Comparison of ENCODE assay signal across 31 cellular contexts in the genomic region with DNA sequence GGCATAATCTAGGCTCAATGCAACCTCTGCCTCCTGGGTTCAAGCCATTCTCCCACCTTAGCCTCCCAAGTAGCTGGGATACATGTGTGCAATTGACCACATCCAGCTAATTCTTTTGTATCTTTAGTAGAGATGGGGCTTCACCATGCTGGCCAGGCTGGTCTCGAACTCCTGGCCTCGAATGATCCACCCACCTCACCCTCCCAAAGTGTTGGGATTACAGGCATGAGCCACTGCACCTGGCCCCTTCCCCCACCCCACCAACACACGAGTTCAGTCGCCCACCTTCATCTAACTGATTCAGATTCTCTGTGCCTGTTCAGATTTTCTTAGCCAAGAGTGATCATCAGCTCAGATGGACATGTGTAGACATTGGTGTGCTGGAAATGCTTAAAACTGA.
"Had no signal": no experiment of that assay in that cellular context is flagged by ENCODE, and none has a peak within 500 bp of the region (broad histone marks: within the 10 kb centered on the region; RNA-seq: fewer than 3 reads in every experiment).

No MANE protein-coding gene starts in this region.

- ATAC-seq: activated CD4-positive, alpha-beta T cell treated with anti-CD3 and anti-CD28 coated beads for 36 hours; activated CD8-positive, alpha-beta T cell treated with anti-CD3 and anti-CD28 coated beads, Interleukin-2, amount 10 ng/mL, durations not matched to agents 7 days and 5 days; activated T-cell treated with anti-CD3 and anti-CD28 coated beads, Interleukin-2, amount 50 U/mL, for 4 hours; activated T-helper 17 cell treated with anti-CD3 and anti-CD28 coated beads, Interleukin-2, amount 50 U/mL, for 72 hours; effector memory CD8-positive, alpha-beta T cell; foreskin keratinocyte; gastrocnemius medialis; heart left ventricle had no signal

- FAIRE-seq: astrocyte, bronchial epithelial cell, colon had no signal

- H3K4me3 ChIP-seq: esophagus muscularis mucosa, gastrocnemius medialis, heart left ventricle had no signal

- H3K27me3 ChIP-seq: esophagus muscularis mucosa, gastrocnemius medialis, heart left ventricle had no signal

- H3K4me1 Mint-ChIP-seq: activated CD4-positive, alpha-beta T cell treated with anti-CD3 and anti-CD28 coated beads for 36 hours; activated CD4-positive, alpha-beta T cell treated with anti-CD3 and anti-CD28 coated beads, Interleukin-2, amount 10 ng/mL, durations not matched to agents 24 days and 14 days; activated T-helper 17 cell treated with anti-CD3 and anti-CD28 coated beads, Interleukin-2, amount 50 U/mL, for 72 hours; central memory CD8-positive, alpha-beta T cell had no signal

- H3K27ac Mint-ChIP-seq: activated CD4-positive, alpha-beta memory T cell treated with anti-CD3 and anti-CD28 coated beads for 36 hours; activated CD4-positive, alpha-beta T cell treated with anti-CD3 and anti-CD28 coated beads for 36 hours; activated CD4-positive, alpha-beta T cell treated with anti-CD3 and anti-CD28 coated beads, Interleukin-2, amount 10 ng/mL, durations not matched to agents 24 days and 14 days; activated CD8-positive, alpha-beta T cell treated with anti-CD3 and anti-CD28 coated beads, Interleukin-2, amount 10 ng/mL, durations not matched to agents 7 days and 5 days; activated naive CD8-positive, alpha-beta T cell; activated T-helper 17 cell treated with anti-CD3 and anti-CD28 coated beads, Interleukin-2, amount 50 U/mL, for 72 hours; effector memory CD8-positive, alpha-beta T cell had no signal

- H3K27ac ChIP-seq: brain microvascular endothelial cell, esophagus muscularis mucosa, foreskin keratinocyte, gastrocnemius medialis, heart left ventricle had no signal

- DNase-seq: activated CD4-positive, alpha-beta memory T cell treated with anti-CD3 and anti-CD28 coated beads for 36 hours; activated CD4-positive, alpha-beta T cell treated with anti-CD3 and anti-CD28 coated beads for 36 hours; activated CD4-positive, alpha-beta T cell treated with anti-CD3 and anti-CD28 coated beads, Interleukin-2, amount 10 ng/mL, durations not matched to agents 24 days and 14 days; activated CD4-positive, CD25-positive, alpha-beta regulatory T cell; activated CD4-positive, CD25-positive, alpha-beta regulatory T cell treated with anti-CD3 and anti-CD28 coated beads, Interleukin-2, amount 50 U/mL, for 72 hours; activated CD8-positive, alpha-beta T cell treated with anti-CD3 and anti-CD28 coated beads, Interleukin-2, amount 10 ng/mL, durations not matched to agents 7 days and 5 days; activated effector memory CD4-positive, alpha-beta T cell treated with Interleukin-2 at 50 U/mL for 16 hours; activated gamma-delta T cell treated with Interleukin-2 at 50 U/mL for 16 hours; activated naive CD4-positive, alpha-beta T cell treated with anti-CD3 and anti-CD28 coated beads, Interleukin-2, amount 50 U/mL, for 16 hours; activated naive CD4-positive, alpha-beta T cell treated with Interleukin-2 at 50 U/mL for 16 hours; activated T-cell treated with anti-CD3 and anti-CD28 coated beads, Interleukin-2, amount 50 U/mL, for 4 hours; amniotic stem cell; anterior cingulate cortex; brain microvascular endothelial cell; cortex of kidney; dermis blood vessel endothelial cell; effector CD4-positive, alpha-beta T cell; effector memory CD8-positive, alpha-beta T cell; erythroblast; foreskin keratinocyte; gastrocnemius medialis; glutamatergic neuron; heart left ventricle; T-helper 2 cell had no signal

- H3K36me3 ChIP-seq: brain microvascular endothelial cell, esophagus muscularis mucosa, gastrocnemius medialis, heart left ventricle had no signal

- H3K4me1 ChIP-seq: esophagus muscularis mucosa, foreskin keratinocyte had no signal

- H3K9me3 ChIP-seq: esophagus muscularis mucosa, gastrocnemius medialis had no signal

- H3K36me3 Mint-ChIP-seq: activated CD4-positive, alpha-beta memory T cell treated with anti-CD3 and anti-CD28 coated beads for 36 hours; activated naive CD8-positive, alpha-beta T cell had no signal

- H3K9me3 Mint-ChIP-seq: activated CD4-positive, alpha-beta memory T cell treated with anti-CD3 and anti-CD28 coated beads for 36 hours; activated CD4-positive, alpha-beta T cell treated with anti-CD3 and anti-CD28 coated beads, Interleukin-2, amount 10 ng/mL, durations not matched to agents 24 days and 14 days; activated T-cell treated with anti-CD3 and anti-CD28 coated beads, Interleukin-2, amount 50 U/mL, for 4 hours; activated T-helper 17 cell treated with anti-CD3 and anti-CD28 coated beads, Interleukin-2, amount 50 U/mL, for 72 hours; central memory CD8-positive, alpha-beta T cell; effector memory CD8-positive, alpha-beta T cell had no signal

- H3K27me3 Mint-ChIP-seq: activated CD4-positive, alpha-beta memory T cell treated with anti-CD3 and anti-CD28 coated beads for 36 hours had no signal

- H3K4me3 Mint-ChIP-seq: activated CD4-positive, alpha-beta memory T cell treated with anti-CD3 and anti-CD28 coated beads for 36 hours; activated CD4-positive, alpha-beta T cell treated with anti-CD3 and anti-CD28 coated beads for 36 hours; activated CD4-positive, alpha-beta T cell treated with anti-CD3 and anti-CD28 coated beads, Interleukin-2, amount 10 ng/mL, durations not matched to agents 24 days and 14 days; activated CD8-positive, alpha-beta T cell treated with anti-CD3 and anti-CD28 coated beads, Interleukin-2, amount 10 ng/mL, durations not matched to agents 7 days and 5 days; activated naive CD8-positive, alpha-beta T cell; activated T-cell treated with anti-CD3 and anti-CD28 coated beads, Interleukin-2, amount 50 U/mL, for 4 hours; activated T-helper 17 cell treated with anti-CD3 and anti-CD28 coated beads, Interleukin-2, amount 50 U/mL, for 72 hours; central memory CD8-positive, alpha-beta T cell; effector memory CD8-positive, alpha-beta T cell had no signal
